In genomic region chr20:36786246-36786645, GRCh38 we compare ENCODE assay signal across 19 cellular contexts. TPM values are rescaled to one million over a fixed set of nuclear protein-coding genes. Genes with fewer than 3 reads are reported as not detected.
A peak's percentile ranks its signal among the peaks of the same experiment; 100 is the strongest.
DNase-seq lines count a peak whose midpoint lies in the region; ATAC-seq, FAIRE-seq and TF ChIP-seq lines count a peak whose summit lies in the region.
"Had no signal": no experiment of that assay in that cellular context is flagged by ENCODE, and none has a peak within 500 bp of the region (broad histone marks: within the 10 kb centered on the region; RNA-seq: fewer than 3 reads in every experiment).

No MANE protein-coding gene starts in this region.

- H3K27ac ChIP-seq in osteoblast (ENCODE audit: low read depth, low read length): no peak overlapping the region
- H3K27ac ChIP-seq: BLaER1 treated with 17β-estradiol and CSF1 and Interleukin-3, amounts not matched to agents 10 nM and 100 nM had no signal

- peaks cover 16% of the 10 kb centered on the region for H3K79me2 ChIP-seq in osteoblast (ENCODE audit: insufficient read depth, low read length)

- ATAC-seq in HG03571 (IDR thresholded peaks at IDR 0.05; ENCODE audit: unreplicated experiment): no peak
- ATAC-seq: HCT116 had no signal

- H2AFZ ChIP-seq in osteoblast (ENCODE audit: low read length): no peak overlapping the region

- no peaks in the 10 kb centered on the region for H3K9me3 Mint-ChIP-seq in CD14-positive monocyte
- H3K9me3 Mint-ChIP-seq in activated naive CD8-positive, alpha-beta T cell treated with anti-CD3 and anti-CD28 coated beads for 36 hours: no peaks in the 10 kb centered on the region
- H3K9me3 Mint-ChIP-seq: CD4-positive, alpha-beta T cell; IgD-negative memory B cell had no signal

- TF ChIP-seq CTCF in osteoblast (IDR thresholded peaks at IDR 0.05; ENCODE audit: extremely low read depth, low read depth, low read length) (no peak), CD14-positive monocyte (IDR thresholded peaks at IDR 0.05) (no peak)

- peaks cover 1 to 2% (median 2%) of the 10 kb centered on the region in 3 donors for H3K27me3 Mint-ChIP-seq in CD14-positive monocyte (ENCODE audit: low read depth in 3 of 3)
- no peaks in the 10 kb centered on the region for H3K27me3 Mint-ChIP-seq in activated naive CD8-positive, alpha-beta T cell treated with anti-CD3 and anti-CD28 coated beads for 36 hours
- H3K27me3 Mint-ChIP-seq: CD4-positive, alpha-beta T cell; IgD-negative memory B cell had no signal

- H4K20me1 ChIP-seq in osteoblast (ENCODE audit: insufficient read depth, low read length): peaks cover 32% of the 10 kb centered on the region

- no peak overlapping the region for H3K4me3 ChIP-seq in osteoblast (ENCODE audit: insufficient read depth, low read length)
- H3K4me3 ChIP-seq: BLaER1 treated with 17β-estradiol and CSF1 and Interleukin-3, amounts not matched to agents 10 nM and 100 nM had no signal

- no peak overlapping the region for H3K4me3 Mint-ChIP-seq in CD14-positive monocyte
- no peak overlapping the region for H3K4me3 Mint-ChIP-seq in activated naive CD8-positive, alpha-beta T cell treated with anti-CD3 and anti-CD28 coated beads for 36 hours
- H3K4me3 Mint-ChIP-seq: CD4-positive, alpha-beta T cell; IgD-negative memory B cell had no signal

- peaks cover 39 to 47% of the 10 kb centered on the region in 2 donors for H3K36me3 Mint-ChIP-seq in CD14-positive monocyte
- H3K36me3 Mint-ChIP-seq in activated naive CD8-positive, alpha-beta T cell treated with anti-CD3 and anti-CD28 coated beads for 36 hours: no peaks in the 10 kb centered on the region

- peaks cover 44% of the 10 kb centered on the region for H3K36me3 ChIP-seq in osteoblast (ENCODE audit: insufficient read depth, low read length)

- no peaks in the 10 kb centered on the region for H3K9me3 ChIP-seq in osteoblast (ENCODE audit: low read depth, low read length)
- H3K9me3 ChIP-seq: BLaER1 treated with 17β-estradiol and CSF1 and Interleukin-3, amounts not matched to agents 10 nM and 100 nM had no signal

- H3K27ac Mint-ChIP-seq in CD14-positive monocyte: no peak overlapping the region
- H3K27ac Mint-ChIP-seq in activated naive CD8-positive, alpha-beta T cell treated with anti-CD3 and anti-CD28 coated beads for 36 hours: no peak overlapping the region
- H3K27ac Mint-ChIP-seq: CD4-positive, alpha-beta T cell had no signal

- peak; percentile 90 for FAIRE-seq in HTR-8/SVneo (lab: Jason Lieb, UNC)
- FAIRE-seq: G401.6, GM12891, GM19239 had no signal

- H3K4me1 ChIP-seq in osteoblast (ENCODE audit: insufficient read depth, low read length): no peaks in the 10 kb centered on the region
- H3K4me1 ChIP-seq: BLaER1 treated with 17β-estradiol and CSF1 and Interleukin-3, amounts not matched to agents 10 nM and 100 nM had no signal

- no peaks in the 10 kb centered on the region for H3K27me3 ChIP-seq in osteoblast (ENCODE audit: insufficient read depth, low read length)
- H3K27me3 ChIP-seq: BLaER1 treated with 17β-estradiol and CSF1 and Interleukin-3, amounts not matched to agents 10 nM and 100 nM had no signal

- DNase-seq in HTR-8/SVneo (ENCODE audit: insufficient read length, low spot score) (no peak), islet precursor cell (peak; percentile 37), osteoblast (ENCODE audit: insufficient read length, low spot score, missing footprints) (peak; percentile 35), CD14-positive monocyte (ENCODE audit: low spot score) (no peak)
- DNase-seq in stimulated activated naive CD4-positive, alpha-beta T cell treated with Interleukin-2 at 50 U/mL for 16 hours (lab: John Stamatoyannopoulos, UW): no peak
- DNase-seq in activated naive CD8-positive, alpha-beta T cell treated with anti-CD3 and anti-CD28 coated beads for 36 hours: no peak
- DNase-seq: ACHN; Calu3; CD4-positive, alpha-beta T cell; DMS 273 treated with DMSO at 0.1 percent for 48 hours; DMS79; KG1 had no signal

- H3K4me2 ChIP-seq in osteoblast (ENCODE audit: insufficient read depth, low read length): no peak overlapping the region
- H3K4me2 ChIP-seq: BLaER1 treated with 17β-estradiol and CSF1 and Interleukin-3, amounts not matched to agents 10 nM and 100 nM had no signal

- intact Hi-C loops in CD14-positive monocyte (cut with micrococcal nuclease): no loop called here

- no peaks in the 10 kb centered on the region for H3K4me1 Mint-ChIP-seq in CD14-positive monocyte
- H3K4me1 Mint-ChIP-seq in activated naive CD8-positive, alpha-beta T cell treated with anti-CD3 and anti-CD28 coated beads for 36 hours: no peaks in the 10 kb centered on the region
- H3K4me1 Mint-ChIP-seq: IgD-negative memory B cell had no signal

RNA-seq across cellular contexts. Expression of gene DSN1, which starts 12.7 kb away (rescaled TPM):
- 8.0 and 9.7 TPM in 2 replicates for total RNA-seq in osteoblast
- 1 to 10 TPM; 5.1 to 5.2 TPM for polyA plus RNA-seq in CD14-positive monocyte
- 10 to 100 TPM; 19.9 to 21.8 TPM for total RNA-seq in activated naive CD8-positive, alpha-beta T cell treated with anti-CD3 and anti-CD28 coated beads for 36 hours

RNA-seq across cellular contexts. Expression of gene NDRG3, which starts 40.4 kb away (rescaled TPM):
- total RNA-seq in osteoblast: 26.4 and 31.2 TPM in 2 replicates
- 10 to 100 TPM; 21.7 to 23.2 TPM for polyA plus RNA-seq in CD14-positive monocyte
- 10 to 100 TPM; 16.3 to 17.1 TPM for total RNA-seq in activated naive CD8-positive, alpha-beta T cell treated with anti-CD3 and anti-CD28 coated beads for 36 hours

Comparison
In these comparisons a context has a peak if more than half of its experiments do, and no peak if none do; other contexts are left out.
1. DNase-seq: peak in islet precursor cell (single experiment) and osteoblast (single experiment); none in HTR-8/SVneo (single experiment), stimulated activated naive CD4-positive, alpha-beta T cell treated with Interleukin-2 at 50 U/mL for 16 hours (single experiment), CD14-positive monocyte (single experiment) and activated naive CD8-positive, alpha-beta T cell treated with anti-CD3 and anti-CD28 coated beads for 36 hours (single experiment).